ENCODE assay signal across 29 cellular contexts in the genomic region with DNA sequence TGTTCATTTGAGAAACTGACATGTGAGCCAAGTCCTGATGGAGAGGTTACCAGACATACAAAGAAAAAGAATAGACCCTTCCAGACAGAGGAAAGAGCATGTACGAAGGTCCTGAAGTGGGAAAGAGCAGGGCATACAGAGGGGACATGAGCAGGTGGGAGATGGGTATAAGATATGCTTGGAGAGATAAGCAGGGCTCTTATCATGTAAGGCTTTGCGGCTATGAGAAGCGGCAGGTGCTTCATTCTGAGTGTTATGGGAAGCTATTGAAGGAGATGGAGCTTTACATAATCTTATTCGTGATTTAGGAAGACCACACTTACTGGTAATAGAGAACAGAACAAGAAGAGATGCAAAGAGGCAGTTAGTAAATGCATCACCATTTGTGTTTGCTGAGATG.
"Had no signal": no experiment of that assay in that cellular context is flagged by ENCODE, and none has a peak within 500 bp of the region (broad histone marks: within the 10 kb centered on the region; RNA-seq: fewer than 3 reads in every experiment).

No MANE protein-coding gene starts in this region.

- H3K4me1 Mint-ChIP-seq: stimulated activated effector memory CD8-positive, alpha-beta T cell treated with anti-CD3 and anti-CD28 coated beads, Interleukin-12 subunit alpha, Interleukin-12 subunit beta, amount 100 ng/mL, for 72 hours had no signal

- H3K9me3 ChIP-seq: neutrophil, ovary, psoas muscle, right lobe of liver, sigmoid colon, stomach, thoracic aorta, thyroid gland, tibial nerve, upper lobe of left lung, vagina had no signal

- H3K4me3 Mint-ChIP-seq: natural killer cell treated with Interleukin-12 subunit alpha and Interleukin-12 subunit beta and Interleukin-15 and Interleukin-18, amount 100 ng/mL, for 72 hours; nephron progenitor cell; neural crest cell; stimulated activated effector memory CD8-positive, alpha-beta T cell treated with anti-CD3 and anti-CD28 coated beads, Interleukin-12 subunit alpha, Interleukin-12 subunit beta, amount 100 ng/mL, for 72 hours; stimulated activated naive B cell treated with anti-CD40 and anti-IgM and Interleukin-4, amounts not matched to agents 10 μg/mL and 1 μg/mL and 100 μg/mL, for 72 hours; stimulated activated naive CD8-positive, alpha-beta T cell treated with anti-CD3 and anti-CD28 coated beads, Interleukin-15, Interleukin-2, amounts not matched to agents 100 ng/mL and 50 ng/mL, for 24 hours had no signal

- H3K4me3 ChIP-seq: ovary, psoas muscle, right lobe of liver, sigmoid colon, stomach, thoracic aorta, thyroid gland, tibial nerve, upper lobe of left lung, vagina had no signal

- H3K36me3 ChIP-seq: neutrophil, ovary, right lobe of liver, sigmoid colon, stomach, thoracic aorta, thyroid gland, tibial nerve, upper lobe of left lung, vagina had no signal

- H3K9me3 Mint-ChIP-seq: natural killer cell treated with Interleukin-12 subunit alpha and Interleukin-12 subunit beta and Interleukin-15 and Interleukin-18, amount 100 ng/mL, for 72 hours; nephron progenitor cell; neural crest cell; stimulated activated effector memory CD8-positive, alpha-beta T cell treated with anti-CD3 and anti-CD28 coated beads, Interleukin-12 subunit alpha, Interleukin-12 subunit beta, amount 100 ng/mL, for 72 hours; stimulated activated naive B cell treated with anti-CD40 and anti-IgM and Interleukin-4, amounts not matched to agents 10 μg/mL and 1 μg/mL and 100 μg/mL, for 72 hours; stimulated activated naive CD8-positive, alpha-beta T cell treated with anti-CD3 and anti-CD28 coated beads, Interleukin-15, Interleukin-2, amounts not matched to agents 100 ng/mL and 50 ng/mL, for 24 hours had no signal

- H3K27me3 Mint-ChIP-seq: stimulated activated naive B cell treated with anti-CD40 and anti-IgM and Interleukin-4, amounts not matched to agents 10 μg/mL and 1 μg/mL and 100 μg/mL, for 72 hours had no signal

- ATAC-seq: natural killer cell treated with Interleukin-12 subunit alpha and Interleukin-12 subunit beta and Interleukin-15 and Interleukin-18, amount 100 ng/mL, for 72 hours; psoas muscle; right cardiac atrium; right lobe of liver; stimulated activated effector memory CD8-positive, alpha-beta T cell treated with anti-CD3 and anti-CD28 coated beads, Interleukin-12 subunit alpha, Interleukin-12 subunit beta, amount 100 ng/mL, for 72 hours; stimulated activated naive B cell treated with anti-CD40 and anti-IgM and Interleukin-4, amounts not matched to agents 10 μg/mL and 1 μg/mL and 100 μg/mL, for 72 hours had no signal

- DNase-seq: nephron progenitor cell; nucleus accumbens; ovary; posterior cingulate gyrus; psoas muscle; right cardiac atrium; right lobe of liver; sigmoid colon; small intestine; stimulated activated CD4-positive, alpha-beta T cell treated with anti-CD3 and anti-CD28 coated beads, Interleukin-15, amount 100 ng/mL, for 24 hours; stimulated activated CD4-positive, alpha-beta T cell treated with anti-CD3 and anti-CD28 coated beads, Interleukin-2, amount 100 ng/mL, for 24 hours; stimulated activated CD4-positive, alpha-beta T cell treated with anti-CD3 and anti-CD28 coated beads, Interleukin-2, amount 100 ng/mL, for 48 hours; stimulated activated CD4-positive, alpha-beta T cell treated with anti-CD3 and anti-CD28 coated beads, Interleukin-4, amount 100 ng/mL, for 24 hours; stimulated activated naive B cell treated with anti-CD40 and anti-IgM and Interleukin-4, amounts not matched to agents 10 μg/mL and 1 μg/mL and 100 μg/mL, for 72 hours; stimulated activated naive CD4-positive, alpha-beta T cell treated with Interleukin-2 at 50 U/mL for 16 hours; stomach; thyroid gland; trophoblast cell; upper lobe of left lung had no signal

- H3K4me1 ChIP-seq: parathyroid adenoma, psoas muscle, right lobe of liver, sigmoid colon, stomach, thyroid gland, tibial nerve, upper lobe of left lung, vagina had no signal

- H3K27ac ChIP-seq: neutrophil, ovary, parathyroid adenoma, psoas muscle, right lobe of liver, sigmoid colon, stomach, thoracic aorta, thyroid gland, tibial nerve, upper lobe of left lung, vagina had no signal

- H3K27ac Mint-ChIP-seq: natural killer cell treated with Interleukin-12 subunit alpha and Interleukin-12 subunit beta and Interleukin-15 and Interleukin-18, amount 100 ng/mL, for 72 hours; nephron progenitor cell; progenitor cell of endocrine pancreas; stimulated activated effector memory CD8-positive, alpha-beta T cell treated with anti-CD3 and anti-CD28 coated beads, Interleukin-12 subunit alpha, Interleukin-12 subunit beta, amount 100 ng/mL, for 72 hours; stimulated activated naive B cell treated with anti-CD40 and anti-IgM and Interleukin-4, amounts not matched to agents 10 μg/mL and 1 μg/mL and 100 μg/mL, for 72 hours; stimulated activated naive CD8-positive, alpha-beta T cell treated with anti-CD3 and anti-CD28 coated beads, Interleukin-15, Interleukin-2, amounts not matched to agents 100 ng/mL and 50 ng/mL, for 24 hours had no signal

- H3K27me3 ChIP-seq: ovary, right lobe of liver, sigmoid colon, thyroid gland, tibial nerve, upper lobe of left lung, vagina had no signal

- H3K36me3 Mint-ChIP-seq: natural killer cell treated with Interleukin-12 subunit alpha and Interleukin-12 subunit beta and Interleukin-15 and Interleukin-18, amount 100 ng/mL, for 72 hours; stimulated activated effector memory CD8-positive, alpha-beta T cell treated with anti-CD3 and anti-CD28 coated beads, Interleukin-12 subunit alpha, Interleukin-12 subunit beta, amount 100 ng/mL, for 72 hours; stimulated activated naive B cell treated with anti-CD40 and anti-IgM and Interleukin-4, amounts not matched to agents 10 μg/mL and 1 μg/mL and 100 μg/mL, for 72 hours had no signal
